9 cellular contexts compared by ENCODE assay signal in genomic region chr9:130137870-130138653, GRCh38. TPM values are rescaled to one million over a fixed set of nuclear protein-coding genes. Genes with fewer than 3 reads are reported as not detected.
A peak's percentile ranks its signal among the peaks of the same experiment; 100 is the strongest.
DNase-seq lines count a peak whose midpoint lies in the region; ATAC-seq, FAIRE-seq and TF ChIP-seq lines count a peak whose summit lies in the region.
"Had no signal": no experiment of that assay in that cellular context is flagged by ENCODE, and none has a peak within 500 bp of the region (broad histone marks: within the 10 kb centered on the region; RNA-seq: fewer than 3 reads in every experiment).

No MANE protein-coding gene starts in this region.

- H4K20me1 ChIP-seq in H9 (ENCODE audit: control insufficient read depth, insufficient read depth, insufficient read length): peaks cover 2% of the 10 kb centered on the region

- WGBS in H9 (ENCODE audit: extremely low coverage, insufficient read length, low lambda C conversion rate): no CpG with 5 or more reads among the region's 12 CpGs

- no peak overlapping the region for H3K56ac ChIP-seq in H9 (ENCODE audit: insufficient read length, low read depth, low read length)

- ATAC-seq in foreskin keratinocyte: peak; percentile 68
- ATAC-seq in HG03439 (IDR thresholded peaks at IDR 0.05; ENCODE audit: unreplicated experiment): no peak
- ATAC-seq in GM19023 (IDR thresholded peaks at IDR 0.05; ENCODE audit: unreplicated experiment): no peak
- no peak for ATAC-seq in GM21515 (IDR thresholded peaks at IDR 0.05; ENCODE audit: unreplicated experiment)

- H4K5ac ChIP-seq in H9 (ENCODE audit: insufficient read length, low read depth, low read length): no peak overlapping the region

- H2AFZ ChIP-seq in H9 (ENCODE audit: low read length): no peak overlapping the region
- H2AFZ ChIP-seq: PC-9 had no signal

- DNase-seq in H9: peak; percentile 81
- peak; percentile 66 for DNase-seq in SW480 (ENCODE audit: low spot score)
- DNase-seq in foreskin keratinocyte: peak; percentile 92 to 96
- no peak for DNase-seq in progenitor cell of endocrine pancreas (ENCODE audit: low spot score, unreplicated experiment)
- DNase-seq in GM12891 (ENCODE audit: insufficient read length, low spot score): no peak

- H3K9me3 ChIP-seq in H9 (ENCODE audit: control insufficient read depth, low read depth, low read length): no peaks in the 10 kb centered on the region

- no peak overlapping the region for H3T11ph ChIP-seq in H9 (ENCODE audit: low read length)

- no peaks in the 10 kb centered on the region; a peak in 1 of 5 replicates for H3K9me3 Mint-ChIP-seq in H9
- H3K9me3 Mint-ChIP-seq in progenitor cell of endocrine pancreas (ENCODE audit: low read depth): no peaks in the 10 kb centered on the region

- H4K8ac ChIP-seq in H9 (replicated peaks; ENCODE audit: insufficient read length, low read depth, low read length): no peak overlapping the region

- FAIRE-seq in GM12891 (lab: Jason Lieb, UNC): no peak

- H2BK12ac ChIP-seq in H9 (ENCODE audit: insufficient read length, low read depth, low read length): no peak overlapping the region

- H2AK5ac ChIP-seq in H9 (ENCODE audit: insufficient read length, low read length): no peak overlapping the region

- H3K79me2 ChIP-seq in H9 (ENCODE audit: insufficient read depth, low read length): no peaks in the 10 kb centered on the region

- no peaks in the 10 kb centered on the region for H3K23me2 ChIP-seq in H9 (ENCODE audit: insufficient read length, low read depth, low read length, poor library complexity, severe bottlenecking)

- H2BK20ac ChIP-seq in H9 (ENCODE audit: low read depth, low read length, poor library complexity, severe bottlenecking): no peak overlapping the region

- H3K4me2 ChIP-seq in H9 (ENCODE audit: insufficient read depth, insufficient read length, low read length): peak overlapping the region; percentile 6
- H3K4me2 ChIP-seq: PC-9 had no signal

- H3K27me3 ChIP-seq in H9 (ENCODE audit: insufficient read depth, low read length) (no peaks in the 10 kb centered on the region), foreskin keratinocyte (no peaks in the 10 kb centered on the region)

- H3K79me1 ChIP-seq in H9 (ENCODE audit: insufficient read depth, low read depth, low read length, poor library complexity, severe bottlenecking): no peaks in the 10 kb centered on the region

- H3K18ac ChIP-seq in H9 (ENCODE audit: insufficient read length, low read depth, low read length): no peak overlapping the region

- peaks cover 22% of the 10 kb centered on the region; the same call in 1 of the 2 replicates for H3K4me1 ChIP-seq in H9 (ENCODE audit: insufficient read depth, low read length)
- peaks cover 20% of the 10 kb centered on the region for H3K4me1 ChIP-seq in foreskin keratinocyte

- no peak overlapping the region for H2BK15ac ChIP-seq in H9 (ENCODE audit: low read depth, low read length)

- H3K27ac Mint-ChIP-seq in H9: peak overlapping the region in 2 of 3 experiments; percentile 80 to 96; a peak in 3 of 7 replicates
- peak overlapping the region; percentile 41 for H3K27ac Mint-ChIP-seq in progenitor cell of endocrine pancreas

- no peak overlapping the region for H3K23ac ChIP-seq in H9 (ENCODE audit: insufficient read length, low read depth, low read length)

- no peak overlapping the region for H3K9ac ChIP-seq in H9 (ENCODE audit: extremely low read depth, insufficient read length, low read length)

- H3K27ac ChIP-seq in H9 (ENCODE audit: insufficient read length, low read depth, low read length) (no peak overlapping the region), foreskin keratinocyte (peak overlapping the region; percentile 67)
- H3K27ac ChIP-seq: PC-9 had no signal

- no peak overlapping the region for H4K91ac ChIP-seq in H9 (ENCODE audit: insufficient read length, low read depth, low read length)

- H3K27me3 Mint-ChIP-seq in H9 (ENCODE audit: low read depth): no peaks in the 10 kb centered on the region
- no peaks in the 10 kb centered on the region for H3K27me3 Mint-ChIP-seq in progenitor cell of endocrine pancreas

- no peak overlapping the region for H2BK120ac ChIP-seq in H9 (ENCODE audit: low read depth, low read length, poor library complexity, severe bottlenecking)

- no peak overlapping the region for H2BK5ac ChIP-seq in H9 (ENCODE audit: insufficient read length, low read length)

- H3K4me3 Mint-ChIP-seq in H9 (peak overlapping the region in 1 of 2 experiments; percentile 58; a peak in 1 of 5 replicates), progenitor cell of endocrine pancreas (ENCODE audit: low read depth) (no peak overlapping the region)

- peaks cover 34 to 43% of the 10 kb centered on the region in 2 experiments for H3K4me1 Mint-ChIP-seq in H9
- peaks cover 11% of the 10 kb centered on the region for H3K4me1 Mint-ChIP-seq in progenitor cell of endocrine pancreas (ENCODE audit: low read depth)

- no peak overlapping the region for H3K14ac ChIP-seq in H9 (ENCODE audit: insufficient read depth, low read length)

- TF ChIP-seq CTCF in H9 (conservative IDR thresholded peaks at IDR 0.05) (no peak), foreskin keratinocyte (conservative IDR thresholded peaks at IDR 0.05) (no peak), progenitor cell of endocrine pancreas (IDR thresholded peaks at IDR 0.05; ENCODE audit: unreplicated experiment) (no peak)

- no peak overlapping the region for H3K4ac ChIP-seq in H9 (ENCODE audit: low read depth, low read length)

- TF ChIP-seq POLR2A in GM12891 (IDR thresholded peaks at IDR 0.05; ENCODE audit: low read depth, low read length): no peak

- peaks cover 0 to 23% (median 14%) of the 10 kb centered on the region in 3 experiments; a peak in 5 of 7 replicates for H3K36me3 Mint-ChIP-seq in H9 (ENCODE audit: insufficient read depth in 1 of 3, low read depth in 3 of 3)
- H3K36me3 Mint-ChIP-seq in progenitor cell of endocrine pancreas (ENCODE audit: insufficient read depth): peaks cover 9% of the 10 kb centered on the region

TF ChIP-seq in GM12891, 5 proteins besides CTCF, POLR2A, EP300 and RAD21:
- TF ChIP-seq PAX5 (IDR thresholded peaks at IDR 0.05; ENCODE audit: insufficient read depth, low read length, severe bottlenecking): no peak
- no peak for TF ChIP-seq POU2F2 (IDR thresholded peaks at IDR 0.05; ENCODE audit: low read depth, low read length)
- no peak for TF ChIP-seq SPI1 (IDR thresholded peaks at IDR 0.05; ENCODE audit: low read depth, low read length)
- no peak for TF ChIP-seq TAF1 (IDR thresholded peaks at IDR 0.05; ENCODE audit: low read depth, low read length)
- no peak for TF ChIP-seq POLR2AphosphoS5 (IDR thresholded peaks at IDR 0.05; ENCODE audit: low read depth, low read length)

RNA-seq across cellular contexts. Expression of gene NCS1, which starts 34.1 kb away (rescaled TPM):
- total RNA-seq in H9 (2021): 35.0 and 38.1 TPM in 2 replicates
- 44.0 and 44.7 TPM in 2 replicates for total RNA-seq in foreskin keratinocyte
- 36.2 and 39.1 TPM in 2 replicates for polyA plus RNA-seq in foreskin keratinocyte
- total RNA-seq in progenitor cell of endocrine pancreas: 29.0 and 33.4 TPM in 2 replicates
- polyA plus RNA-seq in GM12891 (2012; ENCODE audit: low read depth, missing spikeins): 0.08 TPM

Comparison
In these comparisons a context has a peak if more than half of its experiments do, and no peak if none do; other contexts are left out.
1. DNase-seq: peak in H9 (single experiment), SW480 (single experiment) and foreskin keratinocyte (2 of 2); none in progenitor cell of endocrine pancreas (single experiment) and GM12891 (single experiment).